Comparison of ENCODE assay signal across 21 cellular contexts in genomic region chr22:48100685-48101417, GRCh38.
DNase-seq lines count a peak whose midpoint lies in the region; ATAC-seq, FAIRE-seq and TF ChIP-seq lines count a peak whose summit lies in the region.
"Had no signal": no experiment of that assay in that cellular context is flagged by ENCODE, and none has a peak within 500 bp of the region (broad histone marks: within the 10 kb centered on the region; RNA-seq: fewer than 3 reads in every experiment).

No MANE protein-coding gene starts in this region.

- TF ChIP-seq CTCF in sigmoid colon (IDR thresholded peaks at IDR 0.05) (no peak), transverse colon (IDR thresholded peaks at IDR 0.05) (no peak)

- H3K27ac ChIP-seq in sigmoid colon (no peak overlapping the region), transverse colon (no peak overlapping the region)
- H3K27ac ChIP-seq: adrenal gland, dorsolateral prefrontal cortex, esophagus muscularis mucosa, left ventricle myocardium inferior, pancreas, SK-N-MC, testis had no signal

- WGBS in sigmoid colon, 2 donors, result 80 to 86% methylated on average over 14 of the region's 14 CpGs
- 86% methylated on average over 14 of the region's 14 CpGs; no CpG with 5 or more reads in 1 of the 2 donors for WGBS in transverse colon (ENCODE audit: low coverage in 1 of 2), 2 donors

- in situ Hi-C loops in transverse colon (cut with MboI; ENCODE audit: low pct_ligation_motif_present in 1 of 4, low pct_unique_long_range_greater_than_20kb in 1 of 4, low sequenced_read_pairs in 3 of 4), result no loop called here

- peak overlapping the region; percentile 8 for H3K27ac Mint-ChIP-seq in activated T-helper 1 cell treated with anti-CD3 and anti-CD28 coated beads, Interleukin-12 subunit alpha, Interleukin-12 subunit beta, Interleukin-2, Interleukin-4 antibody, amounts not matched to agents 30 ng/mL and 10 ng/mL and 1 ng/mL, durations not matched to agents 14 hours and 24 hours and 36 hours
- H3K27ac Mint-ChIP-seq in activated T-helper 17 cell treated with anti-CD3 and anti-CD28 coated beads, Interleukin-2, amount 50 U/mL, for 72 hours, result no peak overlapping the region
- H3K27ac Mint-ChIP-seq: GM23338 had no signal

- TF ChIP-seq POLR2A in sigmoid colon (IDR thresholded peaks at IDR 0.05) (no peak), transverse colon (IDR thresholded peaks at IDR 0.05) (no peak)

- TF ChIP-seq EP300 in sigmoid colon (IDR thresholded peaks at IDR 0.05), result no peak
- TF ChIP-seq EP300 in transverse colon (IDR thresholded peaks at IDR 0.05; ENCODE audit: low read depth), result no peak

- H3K27me3 Mint-ChIP-seq in activated T-helper 1 cell treated with anti-CD3 and anti-CD28 coated beads, Interleukin-12 subunit alpha, Interleukin-12 subunit beta, Interleukin-2, Interleukin-4 antibody, amounts not matched to agents 30 ng/mL and 10 ng/mL and 1 ng/mL, durations not matched to agents 14 hours and 24 hours and 36 hours (ENCODE audit: insufficient read depth), result peaks cover 21% of the 10 kb centered on the region
- peaks cover 24% of the 10 kb centered on the region for H3K27me3 Mint-ChIP-seq in activated T-helper 17 cell treated with anti-CD3 and anti-CD28 coated beads, Interleukin-2, amount 50 U/mL, for 72 hours

- H3K36me3 Mint-ChIP-seq in activated T-helper 1 cell treated with anti-CD3 and anti-CD28 coated beads, Interleukin-12 subunit alpha, Interleukin-12 subunit beta, Interleukin-2, Interleukin-4 antibody, amounts not matched to agents 30 ng/mL and 10 ng/mL and 1 ng/mL, durations not matched to agents 14 hours and 24 hours and 36 hours (ENCODE audit: low read depth), result peaks cover 3% of the 10 kb centered on the region
- no peaks in the 10 kb centered on the region for H3K36me3 Mint-ChIP-seq in activated T-helper 17 cell treated with anti-CD3 and anti-CD28 coated beads, Interleukin-2, amount 50 U/mL, for 72 hours (ENCODE audit: low read depth)
- H3K36me3 Mint-ChIP-seq: CD14-positive monocyte had no signal

- no peaks in the 10 kb centered on the region for H3K4me1 ChIP-seq in sigmoid colon
- H3K4me1 ChIP-seq in transverse colon, result no peaks in the 10 kb centered on the region
- H3K4me1 ChIP-seq: adrenal gland, left ventricle myocardium inferior, pancreas, testis had no signal

- ATAC-seq in activated CD4-positive, CD25-positive, alpha-beta regulatory T cell treated with anti-CD3 and anti-CD28 coated beads, Interleukin-2, amount 50 U/mL, for 24 hours, result no peak
- no peak for ATAC-seq in activated T-helper 17 cell treated with anti-CD3 and anti-CD28 coated beads, Interleukin-2, amount 50 U/mL, for 72 hours (replicated peaks)
- ATAC-seq in HG03520 (IDR thresholded peaks at IDR 0.05; ENCODE audit: unreplicated experiment), result no peak
- ATAC-seq: GM23338, Panc1, pancreas had no signal

- H3K4me3 ChIP-seq in sigmoid colon (no peak overlapping the region), transverse colon (no peak overlapping the region)
- H3K4me3 ChIP-seq: adrenal gland, dorsolateral prefrontal cortex, esophagus muscularis mucosa, GM23338, left ventricle myocardium inferior, pancreas, SK-N-MC, testis had no signal

- FAIRE-seq in GM19239 (lab: Jason Lieb, UNC), result peak; percentile 87
- FAIRE-seq: bronchial epithelial cell, pancreas had no signal

- H3K27me3 ChIP-seq in sigmoid colon, result peaks cover 0 to 37% (median 5%) of the 10 kb centered on the region in 3 donors
- peaks cover 4% of the 10 kb centered on the region for H3K27me3 ChIP-seq in transverse colon
- H3K27me3 ChIP-seq: pancreas, testis had no signal

- DNase-seq in activated CD4-positive, CD25-positive, alpha-beta regulatory T cell treated with anti-CD3 and anti-CD28 coated beads, Interleukin-2, amount 50 U/mL, for 72 hours, result peak; percentile 20
- no peak for DNase-seq in GM19239 (ENCODE audit: insufficient read length, low spot score)
- DNase-seq in activated T-helper 1 cell treated with anti-CD3 and anti-CD28 coated beads, Interleukin-12 subunit alpha, Interleukin-12 subunit beta, Interleukin-2, Interleukin-4 antibody, amounts not matched to agents 30 ng/mL and 10 ng/mL and 1 ng/mL, durations not matched to agents 14 hours and 24 hours and 36 hours (ENCODE audit: low spot score), result no peak
- DNase-seq in sigmoid colon, result peak; percentile 46
- DNase-seq in transverse colon, result no peak
- DNase-seq: dorsolateral prefrontal cortex, left ventricle myocardium inferior, NCI-H146, NCI-H774, pancreas, testis had no signal

- peak overlapping the region; percentile 48 for H3K4me3 Mint-ChIP-seq in activated T-helper 1 cell treated with anti-CD3 and anti-CD28 coated beads, Interleukin-12 subunit alpha, Interleukin-12 subunit beta, Interleukin-2, Interleukin-4 antibody, amounts not matched to agents 30 ng/mL and 10 ng/mL and 1 ng/mL, durations not matched to agents 14 hours and 24 hours and 36 hours
- H3K4me3 Mint-ChIP-seq in activated T-helper 17 cell treated with anti-CD3 and anti-CD28 coated beads, Interleukin-2, amount 50 U/mL, for 72 hours, result no peak overlapping the region
- H3K4me3 Mint-ChIP-seq: GM23338 had no signal

- no peaks in the 10 kb centered on the region for H3K9me3 ChIP-seq in sigmoid colon
- no peaks in the 10 kb centered on the region for H3K9me3 ChIP-seq in transverse colon
- H3K9me3 ChIP-seq: adrenal gland, esophagus muscularis mucosa, left ventricle myocardium inferior, pancreas, testis had no signal

- H3K9me3 Mint-ChIP-seq in activated T-helper 1 cell treated with anti-CD3 and anti-CD28 coated beads, Interleukin-12 subunit alpha, Interleukin-12 subunit beta, Interleukin-2, Interleukin-4 antibody, amounts not matched to agents 30 ng/mL and 10 ng/mL and 1 ng/mL, durations not matched to agents 14 hours and 24 hours and 36 hours, result peaks cover 4% of the 10 kb centered on the region
- H3K9me3 Mint-ChIP-seq in activated T-helper 17 cell treated with anti-CD3 and anti-CD28 coated beads, Interleukin-2, amount 50 U/mL, for 72 hours, result no peaks in the 10 kb centered on the region

- H3K36me3 ChIP-seq in sigmoid colon, result no peaks in the 10 kb centered on the region
- H3K36me3 ChIP-seq in transverse colon, result no peaks in the 10 kb centered on the region
- H3K36me3 ChIP-seq: adrenal gland, esophagus muscularis mucosa, left ventricle myocardium inferior, pancreas had no signal

- intact Hi-C loops in activated T-helper 1 cell treated with anti-CD3 and anti-CD28 coated beads, Interleukin-12 subunit alpha, Interleukin-12 subunit beta, Interleukin-2, Interleukin-4 antibody, amounts not matched to agents 30 ng/mL and 10 ng/mL and 1 ng/mL, durations not matched to agents 14 hours and 24 hours and 36 hours (cut with micrococcal nuclease), result no loop called here
- intact Hi-C loops in sigmoid colon (cut with DNase I) (no loop called here), transverse colon (cut with DNase I; ENCODE audit: low total_unique reads) (no loop called here)

- H3K4me1 Mint-ChIP-seq in activated T-helper 1 cell treated with anti-CD3 and anti-CD28 coated beads, Interleukin-12 subunit alpha, Interleukin-12 subunit beta, Interleukin-2, Interleukin-4 antibody, amounts not matched to agents 30 ng/mL and 10 ng/mL and 1 ng/mL, durations not matched to agents 14 hours and 24 hours and 36 hours (ENCODE audit: low read depth), result peaks cover 33% of the 10 kb centered on the region
- H3K4me1 Mint-ChIP-seq in activated T-helper 17 cell treated with anti-CD3 and anti-CD28 coated beads, Interleukin-2, amount 50 U/mL, for 72 hours, result peaks cover 17% of the 10 kb centered on the region

Comparison
In these comparisons a context has a peak if more than half of its experiments do, and no peak if none do; other contexts are left out.
1. DNase-seq: peak in activated CD4-positive, CD25-positive, alpha-beta regulatory T cell treated with anti-CD3 and anti-CD28 coated beads, Interleukin-2, amount 50 U/mL, for 72 hours (single experiment) and sigmoid colon (single experiment); none in GM19239 (single experiment), activated T-helper 1 cell treated with anti-CD3 and anti-CD28 coated beads, Interleukin-12 subunit alpha, Interleukin-12 subunit beta, Interleukin-2, Interleukin-4 antibody, amounts not matched to agents 30 ng/mL and 10 ng/mL and 1 ng/mL, durations not matched to agents 14 hours and 24 hours and 36 hours (single experiment) and transverse colon (single experiment).